Comparison of ENCODE assay signal across 1 cellular context in the genomic region with DNA sequence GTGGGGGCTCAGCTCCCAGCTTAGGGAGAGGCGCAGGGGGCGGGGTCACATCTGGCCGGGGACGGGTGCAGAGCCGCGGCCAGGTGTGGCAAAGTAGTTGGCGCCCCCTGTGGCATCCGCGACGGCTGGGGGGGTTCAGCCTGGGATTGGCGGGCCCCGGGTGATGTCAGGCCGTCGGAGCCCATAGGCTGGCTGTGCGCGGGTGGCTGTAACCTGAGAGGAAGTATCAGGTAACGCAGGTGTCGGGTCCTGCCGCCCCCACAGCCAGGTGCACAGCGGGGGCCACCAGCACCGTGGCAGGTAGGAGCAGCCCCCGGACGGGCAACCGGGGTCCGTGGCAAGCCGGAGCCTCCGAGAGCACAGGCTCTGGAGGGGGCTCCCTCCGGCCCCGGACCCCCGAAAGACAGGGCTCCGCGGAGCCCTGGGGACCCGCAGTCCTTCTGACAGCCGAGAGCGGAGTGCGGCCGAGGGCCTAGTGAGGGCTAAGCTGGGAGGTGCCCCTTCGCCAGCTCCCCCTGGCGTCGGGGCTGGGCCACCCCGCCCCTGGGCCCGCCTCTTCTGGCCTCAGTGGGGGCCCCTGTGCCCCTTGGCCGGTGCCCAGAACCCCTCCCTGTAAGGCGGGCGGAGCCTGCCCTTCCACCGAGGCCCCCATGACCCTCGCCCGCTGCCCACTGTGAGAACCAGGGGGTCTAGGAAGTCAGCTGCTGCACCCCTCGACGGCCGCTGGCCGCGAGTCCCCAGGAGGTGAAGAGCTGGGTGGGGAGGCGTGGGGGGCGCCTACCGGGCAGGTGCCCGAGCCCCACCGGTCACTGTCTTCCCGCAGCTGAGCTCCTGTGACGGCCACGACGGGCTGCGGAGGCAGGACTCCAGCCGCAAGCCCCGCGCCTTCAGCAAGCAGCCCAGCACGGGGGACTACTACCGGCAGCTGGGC.
TF ChIP-seq lines count a peak whose summit lies in the region.

No MANE protein-coding gene starts in this region.

TF ChIP-seq in HepG2, 621 proteins besides CTCF, POLR2A, EP300 and RAD21 (continued from another document and continues in another):
- TF ChIP-seq ZNF724P (CRISPR knock-in tag; IDR thresholded peaks at IDR 0.05; ENCODE audit: borderline replicate concordance) (no peak), HDAC2 (CRISPR knock-in tag; IDR thresholded peaks at IDR 0.05) (peak; percentile 37; the same call in 1 of the 2 replicates), HNRNPH1 (optimal IDR thresholded peaks at IDR 0.05; ENCODE audit: low read depth, low read length) (no peak), FOXJ3 (CRISPR knock-in tag; IDR thresholded peaks at IDR 0.05; ENCODE audit: borderline replicate concordance) (peak; percentile 59), ZNF605 (CRISPR knock-in tag; IDR thresholded peaks at IDR 0.05) (peak; percentile 61; the same call in 1 of the 2 replicates), HINFP (CRISPR knock-in tag; IDR thresholded peaks at IDR 0.05; ENCODE audit: low read depth) (0 out of 2 replicates have a peak, but pooled peaks have one; percentile 22), ZFP36L1 (CRISPR knock-in tag; IDR thresholded peaks at IDR 0.05) (no peak), ZNF235 (CRISPR knock-in tag; IDR thresholded peaks at IDR 0.05; ENCODE audit: borderline replicate concordance) (peak; percentile 15; the same call in 1 of the 2 replicates), ZSCAN20 (CRISPR knock-in tag; IDR thresholded peaks at IDR 0.05; ENCODE audit: borderline replicate concordance) (peak; percentile 71), SKIL (CRISPR knock-in tag; IDR thresholded peaks at IDR 0.05; ENCODE audit: borderline replicate concordance) (peak; percentile 45), ZBTB38 (CRISPR knock-in tag; IDR thresholded peaks at IDR 0.05) (peak; percentile 60; the same call in 1 of the 2 replicates), TCF12 (IDR thresholded peaks at IDR 0.05) (no peak), TCF12 (CRISPR knock-in tag; IDR thresholded peaks at IDR 0.05) (no peak), GATAD2A (CRISPR knock-in tag; IDR thresholded peaks at IDR 0.05) (peak; percentile 45; the same call in 1 of the 2 replicates), ZFP1 (CRISPR knock-in tag; IDR thresholded peaks at IDR 0.05) (peak; percentile 24; the same call in 1 of the 2 replicates), NR2F1 (CRISPR knock-in tag; IDR thresholded peaks at IDR 0.05) (no peak; a peak in 1 of 4 replicates), RFX3 (CRISPR knock-in tag; IDR thresholded peaks at IDR 0.05) (no peak), ZNF552 (CRISPR knock-in tag; IDR thresholded peaks at IDR 0.05; ENCODE audit: borderline replicate concordance) (0 out of 2 replicates have a peak, but pooled peaks have one; percentile 54), ZNF205 (CRISPR knock-in tag; IDR thresholded peaks at IDR 0.05) (peak; percentile 97), MAFF (IDR thresholded peaks at IDR 0.05; ENCODE audit: low read depth, low read length) (no peak), MLX (CRISPR knock-in tag; IDR thresholded peaks at IDR 0.05) (no peak), SP1 (IDR thresholded peaks at IDR 0.05) (no peak), SP1 (CRISPR knock-in tag; IDR thresholded peaks at IDR 0.05) (peak; percentile 32; the same call in 1 of the 2 replicates), AHDC1 (CRISPR knock-in tag; IDR thresholded peaks at IDR 0.05; ENCODE audit: borderline replicate concordance) (no peak)
- TF ChIP-seq, protein P1, sequence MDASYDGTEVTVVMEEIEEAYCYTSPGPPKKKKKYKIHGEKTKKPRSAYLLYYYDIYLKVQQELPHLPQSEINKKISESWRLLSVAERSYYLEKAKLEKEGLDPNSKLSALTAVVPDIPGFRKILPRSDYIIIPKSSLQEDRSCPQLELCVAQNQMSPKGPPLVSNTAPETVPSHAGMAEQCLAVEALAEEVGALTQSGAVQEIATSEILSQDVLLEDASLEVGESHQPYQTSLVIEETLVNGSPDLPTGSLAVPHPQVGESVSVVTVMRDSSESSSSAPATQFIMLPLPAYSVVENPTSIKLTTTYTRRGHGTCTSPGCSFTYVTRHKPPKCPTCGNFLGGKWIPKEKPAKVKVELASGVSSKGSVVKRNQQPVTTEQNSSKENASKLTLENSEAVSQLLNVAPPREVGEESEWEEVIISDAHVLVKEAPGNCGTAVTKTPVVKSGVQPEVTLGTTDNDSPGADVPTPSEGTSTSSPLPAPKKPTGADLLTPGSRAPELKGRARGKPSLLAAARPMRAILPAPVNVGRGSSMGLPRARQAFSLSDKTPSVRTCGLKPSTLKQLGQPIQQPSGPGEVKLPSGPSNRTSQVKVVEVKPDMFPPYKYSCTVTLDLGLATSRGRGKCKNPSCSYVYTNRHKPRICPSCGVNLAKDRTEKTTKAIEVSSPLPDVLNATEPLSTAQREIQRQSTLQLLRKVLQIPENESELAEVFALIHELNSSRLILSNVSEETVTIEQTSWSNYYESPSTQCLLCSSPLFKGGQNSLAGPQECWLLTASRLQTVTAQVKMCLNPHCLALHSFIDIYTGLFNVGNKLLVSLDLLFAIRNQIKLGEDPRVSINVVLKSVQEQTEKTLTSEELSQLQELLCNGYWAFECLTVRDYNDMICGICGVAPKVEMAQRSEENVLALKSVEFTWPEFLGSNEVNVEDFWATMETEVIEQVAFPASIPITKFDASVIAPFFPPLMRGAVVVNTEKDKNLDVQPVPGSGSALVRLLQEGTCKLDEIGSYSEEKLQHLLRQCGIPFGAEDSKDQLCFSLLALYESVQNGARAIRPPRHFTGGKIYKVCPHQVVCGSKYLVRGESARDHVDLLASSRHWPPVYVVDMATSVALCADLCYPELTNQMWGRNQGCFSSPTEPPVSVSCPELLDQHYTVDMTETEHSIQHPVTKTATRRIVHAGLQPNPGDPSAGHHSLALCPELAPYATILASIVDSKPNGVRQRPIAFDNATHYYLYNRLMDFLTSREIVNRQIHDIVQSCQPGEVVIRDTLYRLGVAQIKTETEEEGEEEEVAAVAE (CRISPR knock-in tag; IDR thresholded peaks at IDR 0.05; ENCODE audit: borderline replicate concordance), result peak; percentile 32; the same call in 1 of the 2 replicates
